ENCODE assay signal across 26 cellular contexts in genomic region chr15:92384391-92384790, GRCh38. TPM values are rescaled to one million over a fixed set of nuclear protein-coding genes. Genes with fewer than 3 reads are reported as not detected.
"Had no signal": no experiment of that assay in that cellular context is flagged by ENCODE, and none has a peak within 500 bp of the region (broad histone marks: within the 10 kb centered on the region; RNA-seq: fewer than 3 reads in every experiment).

No MANE protein-coding gene starts in this region.

- FAIRE-seq: colon, urothelium cell line had no signal

- H3K4me3 Mint-ChIP-seq: activated B cell treated with CpG ODN at 0.5 μM for 24 hours; activated CD4-positive, alpha-beta memory T cell treated with anti-CD3 and anti-CD28 coated beads, Interleukin-2, amount 10 ng/mL, durations not matched to agents 7 days and 5 days; activated CD8-positive, alpha-beta memory T cell treated with anti-CD3 and anti-CD28 coated beads, Interleukin-2, amount 10 ng/mL, durations not matched to agents 7 days and 5 days; activated naive CD8-positive, alpha-beta T cell treated with anti-CD3 and anti-CD28 coated beads, Interleukin-2, amount 10 ng/mL, durations not matched to agents 7 days and 5 days; activated T-helper 17 cell treated with anti-CD3 and anti-CD28 coated beads, Interleukin-2, amount 50 U/mL, for 72 hours; endodermal cell; nephron had no signal

- H3K9me3 Mint-ChIP-seq: activated B cell treated with CpG ODN at 0.5 μM for 24 hours; activated CD4-positive, alpha-beta memory T cell treated with anti-CD3 and anti-CD28 coated beads, Interleukin-2, amount 10 ng/mL, durations not matched to agents 7 days and 5 days; activated naive CD8-positive, alpha-beta T cell treated with anti-CD3 and anti-CD28 coated beads, Interleukin-2, amount 10 ng/mL, durations not matched to agents 7 days and 5 days; activated T-helper 17 cell treated with anti-CD3 and anti-CD28 coated beads, Interleukin-2, amount 50 U/mL, for 72 hours; endodermal cell had no signal

- DNase-seq: activated B cell treated with CpG ODN at 0.5 μM for 24 hours; activated CD4-positive, alpha-beta memory T cell treated with anti-CD3 and anti-CD28 coated beads, Interleukin-2, amount 10 ng/mL, durations not matched to agents 7 days and 5 days; activated CD4-positive, alpha-beta T cell treated with anti-CD3 and anti-CD28 coated beads for 4 hours; activated CD8-positive, alpha-beta memory T cell treated with anti-CD3 and anti-CD28 coated beads, Interleukin-2, amount 10 ng/mL, durations not matched to agents 7 days and 5 days; activated naive CD4-positive, alpha-beta T cell treated with Interleukin-2 at 50 U/mL for 16 hours; activated naive CD8-positive, alpha-beta T cell treated with anti-CD3 and anti-CD28 coated beads, Interleukin-2, amount 10 ng/mL, durations not matched to agents 7 days and 5 days; activated T-cell treated with anti-CD3 and anti-CD28 coated beads, Interleukin-2, amount 50 U/mL, for 1 hour; amygdala; body of pancreas; caudate nucleus; dorsolateral prefrontal cortex; endodermal cell; foreskin fibroblast; nucleus accumbens; stimulated activated CD4-positive, alpha-beta T cell treated with anti-CD3 and anti-CD28 coated beads, Interleukin-12 subunit alpha, Interleukin-12 subunit beta, amount 100 ng/mL, for 4 hours; stimulated activated naive CD8-positive, alpha-beta T cell treated with anti-CD3 and anti-CD28 coated beads, Interleukin-15, Interleukin-2, amounts not matched to agents 100 U/mL and 50 U/mL, for 24 hours; substantia nigra had no signal

- H3K4me1 Mint-ChIP-seq: activated B cell treated with CpG ODN at 0.5 μM for 24 hours; activated CD4-positive, alpha-beta memory T cell treated with anti-CD3 and anti-CD28 coated beads, Interleukin-2, amount 10 ng/mL, durations not matched to agents 7 days and 5 days; activated CD8-positive, alpha-beta memory T cell treated with anti-CD3 and anti-CD28 coated beads, Interleukin-2, amount 10 ng/mL, durations not matched to agents 7 days and 5 days; activated T-helper 17 cell treated with anti-CD3 and anti-CD28 coated beads, Interleukin-2, amount 50 U/mL, for 72 hours; endodermal cell; nephron had no signal

- H3K4me3 ChIP-seq: body of pancreas, dorsolateral prefrontal cortex, tibial nerve had no signal

- H3K4me1 ChIP-seq: body of pancreas, tibial nerve had no signal

- ATAC-seq: activated CD8-positive, alpha-beta memory T cell treated with anti-CD3 and anti-CD28 coated beads, Interleukin-2, amount 10 ng/mL, durations not matched to agents 7 days and 5 days; activated T-helper 17 cell treated with anti-CD3 and anti-CD28 coated beads, Interleukin-2, amount 50 U/mL, for 72 hours; body of pancreas; stimulated activated naive CD8-positive, alpha-beta T cell treated with anti-CD3 and anti-CD28 coated beads, Interleukin-15, Interleukin-2, amounts not matched to agents 100 U/mL and 50 U/mL, for 24 hours had no signal

- H3K27me3 ChIP-seq: body of pancreas had no signal

- H3K36me3 Mint-ChIP-seq: activated CD8-positive, alpha-beta memory T cell treated with anti-CD3 and anti-CD28 coated beads, Interleukin-2, amount 10 ng/mL, durations not matched to agents 7 days and 5 days; activated naive CD8-positive, alpha-beta T cell treated with anti-CD3 and anti-CD28 coated beads, Interleukin-2, amount 10 ng/mL, durations not matched to agents 7 days and 5 days had no signal

- H3K36me3 ChIP-seq: tibial nerve had no signal

- H3K27ac ChIP-seq: body of pancreas, dorsolateral prefrontal cortex, epithelial cell of prostate, tibial nerve had no signal

- H3K27ac Mint-ChIP-seq: activated B cell treated with CpG ODN at 0.5 μM for 24 hours; activated CD4-positive, alpha-beta memory T cell treated with anti-CD3 and anti-CD28 coated beads, Interleukin-2, amount 10 ng/mL, durations not matched to agents 7 days and 5 days; activated CD8-positive, alpha-beta memory T cell treated with anti-CD3 and anti-CD28 coated beads, Interleukin-2, amount 10 ng/mL, durations not matched to agents 7 days and 5 days; activated naive CD8-positive, alpha-beta T cell treated with anti-CD3 and anti-CD28 coated beads, Interleukin-2, amount 10 ng/mL, durations not matched to agents 7 days and 5 days; activated T-helper 17 cell treated with anti-CD3 and anti-CD28 coated beads, Interleukin-2, amount 50 U/mL, for 72 hours; endodermal cell; nephron had no signal

- H3K9me3 ChIP-seq: body of pancreas had no signal

RNA-seq across cellular contexts. Expression of gene ST8SIA2, which starts 9.3 kb away (rescaled TPM):
- total RNA-seq: activated B cell treated with CpG ODN at 0.5 μM for 24 hours; activated CD4-positive, alpha-beta memory T cell treated with anti-CD3 and anti-CD28 coated beads, Interleukin-2, amount 10 ng/mL, durations not matched to agents 7 days and 5 days; activated CD8-positive, alpha-beta memory T cell treated with anti-CD3 and anti-CD28 coated beads, Interleukin-2, amount 10 ng/mL, durations not matched to agents 7 days and 5 days; activated naive CD8-positive, alpha-beta T cell treated with anti-CD3 and anti-CD28 coated beads, Interleukin-2, amount 10 ng/mL, durations not matched to agents 7 days and 5 days; activated T-helper 17 cell treated with anti-CD3 and anti-CD28 coated beads, Interleukin-2, amount 50 U/mL, for 72 hours; body of pancreas; glomerular endothelial cell; liver; mesenteric fat pad; tibial nerve had no signal
- polyA plus RNA-seq: liver had no signal
